ENCODE assay signal across 21 cellular contexts in genomic region chr15:66188464-66188863, GRCh38.
DNase-seq lines count a peak whose midpoint lies in the region; ATAC-seq and TF ChIP-seq lines count a peak whose summit lies in the region.
"Had no signal": no experiment of that assay in that cellular context is flagged by ENCODE, and none has a peak within 500 bp of the region (broad histone marks: within the 10 kb centered on the region; RNA-seq: fewer than 3 reads in every experiment).

No MANE protein-coding gene starts in this region.

- no peak overlapping the region for H3K4me3 Mint-ChIP-seq in activated T-cell treated with anti-CD3 and anti-CD28 coated beads, Interleukin-2, amount 50 U/mL, for 72 hours
- H3K4me3 Mint-ChIP-seq: activated naive CD8-positive, alpha-beta T cell; activated T-cell treated with anti-CD3 and anti-CD28 coated beads, Interleukin-2, amount 50 U/mL, for 4 hours; CD8-positive, alpha-beta T cell; stimulated activated memory B cell treated with anti-CD40 and anti-IgM and Interleukin-4, amounts not matched to agents 10 μg/mL and 1 μg/mL and 100 μg/mL, for 72 hours had no signal

- no peaks in the 10 kb centered on the region for H3K79me1 ChIP-seq in neuronal stem cell (ENCODE audit: low read depth, low read length)

- POLR2A ChIA-PET in HCT116 (lab: Charles Lee) = no interaction called here

- DNase-seq in NCI-H345 (lab: John Stamatoyannopoulos, UW) = peak; percentile 23
- DNase-seq in NCI-H345 treated with DMSO at 0.1 percent for 48 hours (lab: John Stamatoyannopoulos, UW; ENCODE audit: unreplicated experiment) = no peak
- DNase-seq in HCT116 (ENCODE audit: low read depth, low spot score) = no peak
- DNase-seq in RWPE2 (ENCODE audit: low spot score) = peak; percentile 32
- no peak for DNase-seq in neuronal stem cell (ENCODE audit: low spot score)
- DNase-seq in colonic mucosa = no peak
- DNase-seq in upper lobe of left lung = no peak
- no peak for DNase-seq in activated T-cell treated with anti-CD3 and anti-CD28 coated beads, Interleukin-2, amount 50 U/mL, for 72 hours
- DNase-seq: activated CD4-positive, alpha-beta T cell treated with anti-CD3 and anti-CD28 coated beads, Interleukin-2, amount 50 U/mL, for 4 hours; activated T-cell treated with anti-CD3 and anti-CD28 coated beads, Interleukin-2, amount 50 U/mL, for 4 hours; CD8-positive, alpha-beta T cell; Karpas-422; NCI-H1930; small intestine; T1000 had no signal

- H4K8ac ChIP-seq in neuronal stem cell (ENCODE audit: low read depth, low read length) = no peak overlapping the region

- H3K27me3 ChIP-seq in HCT116 (ENCODE audit: insufficient read depth, low read length) (peaks cover 14% of the 10 kb centered on the region), RWPE2 (ENCODE audit: insufficient read depth, poor library complexity, severe bottlenecking) (peaks cover 8% of the 10 kb centered on the region), neuronal stem cell (ENCODE audit: control insufficient read depth in 3 of 3, insufficient read depth in 3 of 3, low read depth in 1 of 3, low read length in 3 of 3) (peaks cover 0 to 38% (median 0%) of the 10 kb centered on the region in 3 experiments), colonic mucosa (no peaks in the 10 kb centered on the region), upper lobe of left lung (no peaks in the 10 kb centered on the region)
- H3K27me3 ChIP-seq: SJCRH30 had no signal

- H3K36me3 ChIP-seq in HCT116 (ENCODE audit: control insufficient read depth in 1 of 2, insufficient read depth in 2 of 2, low read length in 2 of 2) (no peaks in the 10 kb centered on the region), RWPE2 (ENCODE audit: low read depth) (no peaks in the 10 kb centered on the region), neuronal stem cell (replicated peaks in 1 of 2; ENCODE audit: control insufficient read depth in 2 of 2, insufficient read depth in 2 of 2, low read length in 2 of 2) (no peaks in the 10 kb centered on the region), colonic mucosa (no peaks in the 10 kb centered on the region), upper lobe of left lung (no peaks in the 10 kb centered on the region)
- H3K36me3 ChIP-seq: breast epithelium, SJCRH30, tibial nerve had no signal

- TF ChIP-seq EP300 in upper lobe of left lung (IDR thresholded peaks at IDR 0.05) = no peak

- H3K4me3 ChIP-seq in HCT116 (replicated peaks in 1 of 2; ENCODE audit: low read depth in 1 of 2, low read length in 2 of 2) (no peak overlapping the region), RWPE2 (ENCODE audit: severe bottlenecking) (no peak overlapping the region), neuronal stem cell (ENCODE audit: low read length in 2 of 2) (peak overlapping the region in 1 of 2 donors; percentile 17), colonic mucosa (no peak overlapping the region), upper lobe of left lung (no peak overlapping the region)
- H3K4me3 ChIP-seq: breast epithelium, SJCRH30, tibial nerve had no signal

- no peaks in the 10 kb centered on the region for H3K9me3 Mint-ChIP-seq in activated T-cell treated with anti-CD3 and anti-CD28 coated beads, Interleukin-2, amount 50 U/mL, for 72 hours
- H3K9me3 Mint-ChIP-seq: activated T-cell treated with anti-CD3 and anti-CD28 coated beads, Interleukin-2, amount 50 U/mL, for 4 hours; CD8-positive, alpha-beta T cell; stimulated activated memory B cell treated with anti-CD40 and anti-IgM and Interleukin-4, amounts not matched to agents 10 μg/mL and 1 μg/mL and 100 μg/mL, for 72 hours had no signal

- no peaks in the 10 kb centered on the region for H3K4me1 Mint-ChIP-seq in activated T-cell treated with anti-CD3 and anti-CD28 coated beads, Interleukin-2, amount 50 U/mL, for 72 hours (ENCODE audit: low read depth)

- no peak overlapping the region for H2BK12ac ChIP-seq in neuronal stem cell (ENCODE audit: low read length)

- no peaks in the 10 kb centered on the region for H3K9me2 ChIP-seq in HCT116 (ENCODE audit: insufficient read depth)

- RAD21 ChIA-PET in HCT116 (lab: Charles Lee; ENCODE audit: low non-redundant PET in 1 of 2, low total read pairs in 2 of 2, uncharacterized antibody in 2 of 2, unreplicated experiment in 2 of 2) = no interaction called here

- H3K18ac ChIP-seq in neuronal stem cell (ENCODE audit: low read length) = peak overlapping the region; percentile 11

- H3K9ac ChIP-seq in HCT116 (ENCODE audit: low read length) = no peak overlapping the region
- H3K9ac ChIP-seq in neuronal stem cell (ENCODE audit: low read depth, low read length, poor library complexity) = no peak overlapping the region
- no peak overlapping the region for H3K9ac ChIP-seq in colonic mucosa (ENCODE audit: low read depth in 2 of 2, low read length in 2 of 2)
- H3K9ac ChIP-seq: parathyroid adenoma had no signal

- H3K4ac ChIP-seq in neuronal stem cell (ENCODE audit: low read length) = no peak overlapping the region

- H3K27ac ChIP-seq in HCT116 (ENCODE audit: low read depth, low read length) = no peak overlapping the region
- H3K27ac ChIP-seq in RWPE2 (ENCODE audit: poor library complexity, severe bottlenecking) = no peak overlapping the region
- no peak overlapping the region for H3K27ac ChIP-seq in neuronal stem cell (replicated peaks; ENCODE audit: low read length)
- no peak overlapping the region for H3K27ac ChIP-seq in colonic mucosa
- no peak overlapping the region for H3K27ac ChIP-seq in upper lobe of left lung
- H3K27ac ChIP-seq: breast epithelium, parathyroid adenoma, SJCRH30, tibial nerve had no signal

- no peak overlapping the region for H2BK15ac ChIP-seq in neuronal stem cell (ENCODE audit: low read length)

- peak overlapping the region; percentile 95 for H2AK5ac ChIP-seq in neuronal stem cell (ENCODE audit: low read depth, low read length)

- TF ChIP-seq RAD21 in HCT116 (IDR thresholded peaks at IDR 0.05; ENCODE audit: low read depth) = peak; percentile 34; the same call in 1 of the 2 replicates

- H2AFZ ChIP-seq in HCT116 (ENCODE audit: low read depth, low read length, poor library complexity, severe bottlenecking) (no peak overlapping the region), neuronal stem cell (ENCODE audit: low read length) (no peak overlapping the region)
- H2AFZ ChIP-seq: parathyroid adenoma had no signal

- H3K27ac Mint-ChIP-seq in activated T-cell treated with anti-CD3 and anti-CD28 coated beads, Interleukin-2, amount 50 U/mL, for 72 hours = no peak overlapping the region
- H3K27ac Mint-ChIP-seq: activated naive CD8-positive, alpha-beta T cell; CD8-positive, alpha-beta T cell; stimulated activated memory B cell treated with anti-CD40 and anti-IgM and Interleukin-4, amounts not matched to agents 10 μg/mL and 1 μg/mL and 100 μg/mL, for 72 hours had no signal

- WGBS in neuronal stem cell (ENCODE audit: extremely low coverage in 2 of 2, insufficient read length in 2 of 2, insufficient replicate concordance in 1 of 2), 2 donors = no CpG with 5 or more reads among the region's 4 CpGs
- 84 to 92% methylated on average over 4 of the region's 4 CpGs for WGBS in upper lobe of left lung, 2 donors

- BruUV-seq in HCT116 (replicated peaks; lab: Mats Ljungman, UMichigan) = no TSS peak

- peak overlapping the region; percentile 37 for H3K23ac ChIP-seq in neuronal stem cell (ENCODE audit: low read depth, low read length, poor library complexity)

- ATAC-seq in HCT116 (no peak), RWPE2 (ENCODE audit: low read depth) (no peak), upper lobe of left lung (ENCODE audit: low FRiP score in 2 of 2) (no peak)
- ATAC-seq in activated T-cell treated with anti-CD3 and anti-CD28 coated beads, Interleukin-2, amount 50 U/mL, for 72 hours (replicated peaks in 1 of 2) = no peak
- ATAC-seq: activated T-cell treated with anti-CD3 and anti-CD28 coated beads, Interleukin-2, amount 50 U/mL, for 4 hours; CD8-positive, alpha-beta T cell; stimulated activated memory B cell treated with anti-CD40 and anti-IgM and Interleukin-4, amounts not matched to agents 10 μg/mL and 1 μg/mL and 100 μg/mL, for 72 hours had no signal

- H3K9me3 ChIP-seq in HCT116 (ENCODE audit: control insufficient read depth in 1 of 2, insufficient read depth in 1 of 2, low read depth in 1 of 2, low read length in 2 of 2) (no peaks in the 10 kb centered on the region), RWPE2 (ENCODE audit: severe bottlenecking) (no peaks in the 10 kb centered on the region), neuronal stem cell (replicated peaks in 1 of 2; ENCODE audit: control insufficient read depth in 2 of 2, insufficient read depth in 1 of 2, low read depth in 1 of 2, low read length in 2 of 2) (peaks cover 0 to 2% of the 10 kb centered on the region in 2 donors), colonic mucosa (no peaks in the 10 kb centered on the region), upper lobe of left lung (no peaks in the 10 kb centered on the region)
- H3K9me3 ChIP-seq: breast epithelium, SJCRH30, tibial nerve had no signal

- H3K27me3 Mint-ChIP-seq in activated T-cell treated with anti-CD3 and anti-CD28 coated beads, Interleukin-2, amount 50 U/mL, for 72 hours (ENCODE audit: low read depth) = peaks cover 18% of the 10 kb centered on the region

- CTCF ChIA-PET in HCT116 (lab: Charles Lee) = no interaction called here

- no peak overlapping the region for H3K14ac ChIP-seq in neuronal stem cell (ENCODE audit: low read length)

- H2BK5ac ChIP-seq in neuronal stem cell (ENCODE audit: low read length) = peak overlapping the region; percentile 2

- H3K4me2 ChIP-seq in HCT116 (ENCODE audit: low read length) = no peak overlapping the region
- no peak overlapping the region for H3K4me2 ChIP-seq in neuronal stem cell (ENCODE audit: insufficient read depth, low read length, poor library complexity, severe bottlenecking)

- no peak for TF ChIP-seq CTCF in HCT116 (IDR thresholded peaks at IDR 0.05 in 2 of 3, conservative IDR thresholded peaks at IDR 0.05 in 1 of 3; ENCODE audit: borderline replicate concordance in 1 of 3, insufficient read depth in 1 of 3, low read depth in 2 of 3, low read length in 2 of 3)
- TF ChIP-seq CTCF in RWPE2 (IDR thresholded peaks at IDR 0.05; ENCODE audit: poor library complexity, severe bottlenecking) = no peak
- TF ChIP-seq CTCF in colonic mucosa (IDR thresholded peaks at IDR 0.05) = no peak
- no peak for TF ChIP-seq CTCF in upper lobe of left lung (IDR thresholded peaks at IDR 0.05)

- no peak for TF ChIP-seq POLR2A in HCT116 (IDR thresholded peaks at IDR 0.05; ENCODE audit: borderline replicate concordance, extremely low read depth, insufficient read depth, insufficient read length)
- TF ChIP-seq POLR2A in upper lobe of left lung (IDR thresholded peaks at IDR 0.05) = no peak

- H3K79me2 ChIP-seq in HCT116 (ENCODE audit: insufficient read depth, low read length) = no peaks in the 10 kb centered on the region
- H3K79me2 ChIP-seq: parathyroid adenoma had no signal

- intact Hi-C loops in HCT116 (cut with micrococcal nuclease) (no loop called here), colonic mucosa (cut with DNase I) (no loop called here)

- H4K91ac ChIP-seq in neuronal stem cell (ENCODE audit: low read depth, low read length, poor library complexity) = no peak overlapping the region

- no peaks in the 10 kb centered on the region for H3K36me3 Mint-ChIP-seq in activated T-cell treated with anti-CD3 and anti-CD28 coated beads, Interleukin-2, amount 50 U/mL, for 72 hours (ENCODE audit: insufficient read depth in 2 of 2)
- H3K36me3 Mint-ChIP-seq: activated naive CD8-positive, alpha-beta T cell; CD8-positive, alpha-beta T cell; stimulated activated memory B cell treated with anti-CD40 and anti-IgM and Interleukin-4, amounts not matched to agents 10 μg/mL and 1 μg/mL and 100 μg/mL, for 72 hours had no signal

- no peaks in the 10 kb centered on the region for H4K20me1 ChIP-seq in HCT116 (ENCODE audit: insufficient read depth)

- H2BK120ac ChIP-seq in neuronal stem cell (ENCODE audit: low read depth, low read length) = no peak overlapping the region

- no peaks in the 10 kb centered on the region for H3K4me1 ChIP-seq in HCT116 (ENCODE audit: control insufficient read depth in 1 of 2, insufficient read depth in 2 of 2, low read length in 2 of 2)
- no peaks in the 10 kb centered on the region for H3K4me1 ChIP-seq in RWPE2 (ENCODE audit: insufficient read depth, poor library complexity, severe bottlenecking)
- peaks cover 0 to 16% of the 10 kb centered on the region in 2 donors for H3K4me1 ChIP-seq in neuronal stem cell (ENCODE audit: control insufficient read depth in 2 of 2, insufficient read depth in 1 of 2, low read depth in 1 of 2, low read length in 2 of 2)
- H3K4me1 ChIP-seq in colonic mucosa = no peaks in the 10 kb centered on the region
- no peaks in the 10 kb centered on the region for H3K4me1 ChIP-seq in upper lobe of left lung
- H3K4me1 ChIP-seq: breast epithelium, parathyroid adenoma, tibial nerve had no signal

Comparison
In these comparisons a context has a peak if more than half of its experiments do, and no peak if none do; other contexts are left out.
1. DNase-seq: peak in NCI-H345 (single experiment) and RWPE2 (single experiment); none in NCI-H345 treated with DMSO at 0.1 percent for 48 hours (single experiment), HCT116 (single experiment), neuronal stem cell (single experiment), colonic mucosa (single experiment), upper lobe of left lung (0 of 2) and activated T-cell treated with anti-CD3 and anti-CD28 coated beads, Interleukin-2, amount 50 U/mL, for 72 hours (0 of 2).